8 cellular contexts compared by ENCODE assay signal in the genomic region with DNA sequence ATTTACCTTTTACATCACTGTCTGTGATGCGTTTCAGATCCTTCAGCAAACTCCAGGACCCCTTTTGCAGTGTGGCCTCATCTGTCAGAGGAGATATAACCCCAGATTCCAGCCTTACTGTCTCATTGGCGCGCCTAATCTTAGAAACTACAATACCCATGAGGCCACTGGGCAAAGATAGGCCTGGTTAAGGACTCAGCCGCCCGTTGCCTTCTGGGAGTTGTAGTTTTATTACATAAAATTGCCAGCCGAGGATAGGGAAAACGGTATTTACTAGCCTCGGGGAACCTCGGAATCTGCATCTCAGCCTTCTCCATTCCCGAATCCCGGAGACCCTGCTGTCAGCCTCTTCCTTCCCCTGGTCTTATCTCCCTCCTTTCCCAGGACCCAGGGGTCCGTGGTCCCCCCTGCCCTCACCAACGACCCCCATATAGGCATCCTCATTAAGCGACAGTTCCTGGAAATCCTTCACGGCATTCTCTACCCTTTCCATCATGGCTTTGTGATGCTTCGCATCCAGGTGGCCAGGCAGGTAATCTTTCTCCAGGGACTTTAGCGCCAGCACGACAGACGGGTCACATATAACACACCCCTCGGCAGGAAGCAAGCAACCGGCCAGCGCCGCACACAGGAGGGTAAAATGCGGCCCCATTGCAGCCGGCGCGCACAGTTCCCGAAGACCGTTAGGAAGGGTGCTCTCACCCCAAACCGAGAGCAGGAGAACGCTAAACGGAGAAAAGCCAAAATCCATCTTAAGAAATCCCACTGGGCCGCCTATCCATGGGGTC. TPM values are rescaled to one million over a fixed set of nuclear protein-coding genes. Genes with fewer than 3 reads are reported as not detected.
DNase-seq lines count a peak whose midpoint lies in the region; ATAC-seq and TF ChIP-seq lines count a peak whose summit lies in the region.

No MANE protein-coding gene starts in this region.

- intact Hi-C loops in Caco-2 (cut with micrococcal nuclease; ENCODE audit: unreplicated experiment), result no loop called here

- no peak overlapping the region for H3K4me3 Mint-ChIP-seq in Caco-2 (ENCODE audit: unreplicated experiment)

- peaks cover 52% of the 10 kb centered on the region for H3K36me3 Mint-ChIP-seq in Caco-2 (ENCODE audit: insufficient read depth, unreplicated experiment)

- CTCF ChIA-PET in Caco-2 (lab: Charles Lee), result interaction anchor here (0.6 kb wide), 1 partner anchor 279 kb away, joined by 4 read pairs; a partner anchor contains a TSS

- 74% methylated on average over 33 of the region's 33 CpGs for WGBS in hepatocyte (ENCODE audit: low lambda C conversion rate, missing lambda C conversion rate)

- no peaks in the 10 kb centered on the region for H4K20me1 ChIP-seq in hepatocyte (ENCODE audit: insufficient read depth, poor library complexity, severe bottlenecking)

- H3K27ac ChIP-seq in hepatocyte, result no peak overlapping the region

- H3K9me3 Mint-ChIP-seq in Caco-2 (ENCODE audit: unreplicated experiment), result no peaks in the 10 kb centered on the region

- H3K79me2 ChIP-seq in hepatocyte, result no peaks in the 10 kb centered on the region

- H3K4me1 ChIP-seq in Caco-2 (peaks cover 11% of the 10 kb centered on the region), adipocyte (ENCODE audit: control insufficient read depth, insufficient read depth, low read length) (no peaks in the 10 kb centered on the region), hepatocyte (ENCODE audit: insufficient read depth) (no peaks in the 10 kb centered on the region)

- peaks cover 14% of the 10 kb centered on the region for H3K4me1 Mint-ChIP-seq in Caco-2 (ENCODE audit: low read depth, unreplicated experiment)

- no peaks in the 10 kb centered on the region for H3K27me3 Mint-ChIP-seq in Caco-2 (ENCODE audit: insufficient read depth, unreplicated experiment)

- no peak overlapping the region for H3K9ac ChIP-seq in adipocyte (ENCODE audit: low read length)

- no peaks in the 10 kb centered on the region for H3K27me3 ChIP-seq in Caco-2 (replicated peaks; ENCODE audit: control insufficient read depth, insufficient read depth, low read length)
- peaks cover 14% of the 10 kb centered on the region for H3K27me3 ChIP-seq in adipocyte (replicated peaks; ENCODE audit: control insufficient read depth, insufficient read depth, low read length)
- H3K27me3 ChIP-seq in hepatocyte, result peaks cover under 1% of the 10 kb centered on the region

- H3K4me3 ChIP-seq in Caco-2 (ENCODE audit: low read depth, low read length) (no peak overlapping the region), adipocyte (ENCODE audit: low read length) (no peak overlapping the region), hepatocyte (no peak overlapping the region)

- H2AFZ ChIP-seq in hepatocyte, result no peak overlapping the region

- POLR2A ChIA-PET in Caco-2 (lab: Charles Lee), result no interaction called here

- DNase-seq in Caco-2 (peak; percentile 64 to 65), HUDEP-2 (lab: John Stamatoyannopoulos, UW; ENCODE audit: unreplicated experiment in 76 of 76) (peak in 63 of 76 experiments; percentile 25 to 81 (median 61)), RKO (ENCODE audit: low spot score) (peak; percentile 80), adipocyte (ENCODE audit: low read depth) (peak; percentile 83), hepatocyte (ENCODE audit: low spot score) (peak; percentile 68)
- peak; percentile 37 to 49 for DNase-seq in stimulated activated CD4-positive, alpha-beta T cell treated with anti-CD3 and anti-CD28 coated beads, Interleukin-2, amount 100 ng/mL, for 48 hours

- no peaks in the 10 kb centered on the region for H3K9me2 ChIP-seq in hepatocyte (replicated peaks; ENCODE audit: insufficient read depth)

- no TSS peak for BruUV-seq in Caco-2 (replicated peaks; lab: Mats Ljungman, UMichigan)

- ATAC-seq in GM21423 (IDR thresholded peaks at IDR 0.05; ENCODE audit: unreplicated experiment) (no peak), HG02571 (IDR thresholded peaks at IDR 0.05; ENCODE audit: unreplicated experiment) (no peak)

- no peaks in the 10 kb centered on the region for H3K36me3 ChIP-seq in Caco-2 (ENCODE audit: control insufficient read depth, insufficient read depth, low read length)
- H3K36me3 ChIP-seq in adipocyte (ENCODE audit: control insufficient read depth, insufficient read depth, low read length, severe bottlenecking), result no peaks in the 10 kb centered on the region
- H3K36me3 ChIP-seq in hepatocyte (replicated peaks; ENCODE audit: insufficient read depth, low read depth), result no peaks in the 10 kb centered on the region

- H3K4me2 ChIP-seq in hepatocyte, result no peak overlapping the region

- no peaks in the 10 kb centered on the region for H3K9me3 ChIP-seq in Caco-2
- H3K9me3 ChIP-seq in adipocyte (ENCODE audit: control insufficient read depth, low read length), result no peaks in the 10 kb centered on the region
- no peaks in the 10 kb centered on the region for H3K9me3 ChIP-seq in hepatocyte (ENCODE audit: low read depth)

- no peak for TF ChIP-seq CTCF in Caco-2 (IDR thresholded peaks at IDR 0.05; ENCODE audit: insufficient read depth in 1 of 2, low read depth in 1 of 2, low read length in 1 of 2, severe bottlenecking in 1 of 2, unreplicated experiment in 1 of 2)
- no peak for TF ChIP-seq CTCF in hepatocyte (IDR thresholded peaks at IDR 0.05; ENCODE audit: poor library complexity)

- no peak overlapping the region for H3K27ac Mint-ChIP-seq in Caco-2 (ENCODE audit: unreplicated experiment)

RNA-seq across cellular contexts. Expression of a gene that starts 1.3 kb away (rescaled TPM):
- total RNA-seq in Caco-2 (2022) (8.9 and 10.3 TPM in 2 replicates), hepatocyte (0.40 and 0.57 TPM in 2 replicates)
- 0.52 and 1.3 TPM in 2 replicates for polyA plus RNA-seq in hepatocyte

RNA-seq across cellular contexts. Expression of a gene that starts 5.0 kb away (rescaled TPM):
- total RNA-seq in Caco-2 (2022), result 5.4 and 5.9 TPM in 2 replicates
- 1.1 and 4.2 TPM in 2 replicates for total RNA-seq in hepatocyte
- polyA plus RNA-seq in hepatocyte, result 1.9 and 3.6 TPM in 2 replicates

RNA-seq across cellular contexts. Expression of a gene that starts 7.0 kb away (rescaled TPM):
- total RNA-seq in Caco-2 (2022) (26.1 and 30.5 TPM in 2 replicates), hepatocyte (2.4 TPM in 2 replicates)
- 4.3 and 5.2 TPM in 2 replicates for polyA plus RNA-seq in hepatocyte

RNA-seq across cellular contexts. Expression of a gene that starts 9.9 kb away (rescaled TPM):
- total RNA-seq in Caco-2 (2022), result 1.9 and 3.0 TPM in 2 replicates
- total RNA-seq in hepatocyte, result not detected in 2 replicates
- polyA plus RNA-seq in hepatocyte, result not detected in 2 replicates

RNA-seq across cellular contexts. Expression of a gene that starts 25.9 kb away (rescaled TPM):
- total RNA-seq in Caco-2 (2022) (1.7 and 1.9 TPM in 2 replicates), hepatocyte (2.2 and 2.3 TPM in 2 replicates)
- polyA plus RNA-seq in hepatocyte, result 5.2 and 7.5 TPM in 2 replicates
